ENCODE assay signal across 8 cellular contexts in the genomic region with DNA sequence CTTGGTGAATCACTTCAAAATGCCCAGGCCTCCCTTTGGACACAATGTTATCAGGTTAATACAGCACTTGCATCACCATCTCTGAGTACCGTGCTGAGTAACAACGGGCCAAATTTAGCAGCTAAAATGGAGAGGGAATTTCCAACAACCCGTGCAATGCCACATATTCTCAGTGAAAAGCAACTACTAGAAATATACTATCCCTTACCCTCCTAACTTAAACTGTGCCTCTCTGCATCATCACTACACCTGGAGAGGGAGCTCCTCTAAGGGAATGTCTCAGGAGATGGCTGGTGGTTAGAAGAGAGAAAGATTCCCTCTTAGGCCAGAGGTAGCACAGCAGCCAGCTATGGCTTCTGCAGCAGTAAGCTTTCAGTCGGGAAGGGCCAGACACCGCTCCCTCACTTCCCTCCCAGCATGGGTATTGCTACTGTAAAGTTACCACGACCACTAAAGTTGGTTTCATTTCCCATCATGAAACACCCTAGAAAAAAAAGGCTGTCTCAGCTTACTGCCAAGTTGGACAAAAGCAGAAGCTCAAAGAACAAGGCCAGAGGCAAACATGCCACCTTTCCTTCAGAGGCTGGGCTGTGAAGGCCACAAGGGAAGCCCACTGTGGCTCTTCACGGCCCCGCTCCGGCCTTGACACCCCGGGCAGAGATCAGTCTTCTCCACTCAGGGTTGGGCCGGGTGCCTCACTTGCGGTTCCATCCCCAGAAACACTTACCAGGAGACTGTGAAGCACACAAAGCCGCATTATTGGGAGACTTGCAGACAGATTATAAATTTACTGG. TPM values are rescaled to one million over a fixed set of nuclear protein-coding genes. Genes with fewer than 3 reads are reported as not detected.
DNase-seq lines count a peak whose midpoint lies in the region; ATAC-seq and TF ChIP-seq lines count a peak whose summit lies in the region.

No MANE protein-coding gene starts in this region.

- peaks cover 8% of the 10 kb centered on the region for H3K36me3 ChIP-seq in CD4-positive, CD25-positive, alpha-beta regulatory T cell (ENCODE audit: control insufficient read depth, insufficient read depth, low read length)
- H3K36me3 ChIP-seq in uterus, result no peaks in the 10 kb centered on the region

- H3K36me3 Mint-ChIP-seq in CD4-positive, CD25-positive, alpha-beta regulatory T cell, result peaks cover 20% of the 10 kb centered on the region
- no peaks in the 10 kb centered on the region for H3K36me3 Mint-ChIP-seq in natural killer cell treated with Interleukin-12 subunit alpha and Interleukin-12 subunit beta and Interleukin-15 and Interleukin-18, amount 100 ng/mL, for 72 hours

- DNase-seq in CD4-positive, CD25-positive, alpha-beta regulatory T cell, result peak in 2 of 3 donors; percentile 33 to 71
- DNase-seq in GM20000 (ENCODE audit: low spot score) (peak; percentile 56), epithelial cell of proximal tubule (ENCODE audit: low read depth) (no peak), uterus (no peak), DMS114 treated with DMSO at 0.1 percent for 48 hours (lab: John Stamatoyannopoulos, UW; ENCODE audit: unreplicated experiment) (no peak)
- peak; percentile 45 to 59 for DNase-seq in activated CD4-positive, alpha-beta T cell treated with anti-CD3 and anti-CD28 coated beads, Interleukin-2, amount 50 U/mL, for 48 hours
- DNase-seq in natural killer cell treated with Interleukin-12 subunit alpha and Interleukin-12 subunit beta and Interleukin-15 and Interleukin-18, amount 100 ng/mL, for 72 hours (ENCODE audit: low spot score), result peak; percentile 87

- no peak for TF ChIP-seq CTCF in GM20000 (IDR thresholded peaks at IDR 0.05; ENCODE audit: extremely low read depth, missing control alignments)
- peak; percentile 23 for TF ChIP-seq CTCF in epithelial cell of proximal tubule (conservative IDR thresholded peaks at IDR 0.05; ENCODE audit: low read depth, low read length)
- no peak for TF ChIP-seq CTCF in uterus (IDR thresholded peaks at IDR 0.05)

- H3K4me1 ChIP-seq in CD4-positive, CD25-positive, alpha-beta regulatory T cell (ENCODE audit: control insufficient read depth, insufficient read depth, low read length, poor library complexity, severe bottlenecking), result peaks cover 68% of the 10 kb centered on the region
- H3K4me1 ChIP-seq in uterus, result no peaks in the 10 kb centered on the region

- H3K4me1 Mint-ChIP-seq in CD4-positive, CD25-positive, alpha-beta regulatory T cell, result peaks cover 23 to 72% (median 61%) of the 10 kb centered on the region in 4 donors
- peaks cover 64 to 67% of the 10 kb centered on the region in 2 donors for H3K4me1 Mint-ChIP-seq in natural killer cell treated with Interleukin-12 subunit alpha and Interleukin-12 subunit beta and Interleukin-15 and Interleukin-18, amount 100 ng/mL, for 72 hours (ENCODE audit: low read depth in 2 of 2)

- intact Hi-C loops in uterus (cut with DNase I; ENCODE audit: low total_unique reads), result no loop called here

- H3K27ac Mint-ChIP-seq in CD4-positive, CD25-positive, alpha-beta regulatory T cell, result peak overlapping the region; percentile 89 to 98 (median 94)
- peak overlapping the region; percentile 95 to 99 for H3K27ac Mint-ChIP-seq in natural killer cell treated with Interleukin-12 subunit alpha and Interleukin-12 subunit beta and Interleukin-15 and Interleukin-18, amount 100 ng/mL, for 72 hours

- no peak for TF ChIP-seq POLR2A in uterus (IDR thresholded peaks at IDR 0.05)

- H3K27ac ChIP-seq in CD4-positive, CD25-positive, alpha-beta regulatory T cell (ENCODE audit: insufficient read depth, low read length, poor library complexity, severe bottlenecking), result peak overlapping the region; percentile 75
- H3K27ac ChIP-seq in uterus, result peak overlapping the region; percentile 84 to 94

- H3K4me3 Mint-ChIP-seq in CD4-positive, CD25-positive, alpha-beta regulatory T cell, result peak overlapping the region; percentile 95 to 99 (median 97)
- peak overlapping the region; percentile 93 for H3K4me3 Mint-ChIP-seq in natural killer cell treated with Interleukin-12 subunit alpha and Interleukin-12 subunit beta and Interleukin-15 and Interleukin-18, amount 100 ng/mL, for 72 hours

- H3K27me3 Mint-ChIP-seq in CD4-positive, CD25-positive, alpha-beta regulatory T cell, result no peaks in the 10 kb centered on the region
- H3K27me3 Mint-ChIP-seq in natural killer cell treated with Interleukin-12 subunit alpha and Interleukin-12 subunit beta and Interleukin-15 and Interleukin-18, amount 100 ng/mL, for 72 hours, result no peaks in the 10 kb centered on the region

- peak in 1 of 2 donors; percentile 10 for ATAC-seq in CD4-positive, CD25-positive, alpha-beta regulatory T cell (ENCODE audit: low read depth in 2 of 2)
- peak; percentile 36 for ATAC-seq in HG03571 (IDR thresholded peaks at IDR 0.05; ENCODE audit: unreplicated experiment)
- ATAC-seq in natural killer cell treated with Interleukin-12 subunit alpha and Interleukin-12 subunit beta and Interleukin-15 and Interleukin-18, amount 100 ng/mL, for 72 hours, result peak; percentile 61 to 76

- peaks cover 0 to 1% (median 0%) of the 10 kb centered on the region in 7 donors for H3K9me3 Mint-ChIP-seq in CD4-positive, CD25-positive, alpha-beta regulatory T cell
- no peaks in the 10 kb centered on the region for H3K9me3 Mint-ChIP-seq in natural killer cell treated with Interleukin-12 subunit alpha and Interleukin-12 subunit beta and Interleukin-15 and Interleukin-18, amount 100 ng/mL, for 72 hours

- H3K9me3 ChIP-seq in CD4-positive, CD25-positive, alpha-beta regulatory T cell (ENCODE audit: control insufficient read depth in 2 of 2, low read length in 2 of 2), result no peaks in the 10 kb centered on the region
- H3K9me3 ChIP-seq in uterus, result no peaks in the 10 kb centered on the region

- peak overlapping the region; percentile 98 for H3K4me3 ChIP-seq in CD4-positive, CD25-positive, alpha-beta regulatory T cell (ENCODE audit: low read depth, low read length)
- H3K4me3 ChIP-seq in epithelial cell of proximal tubule (ENCODE audit: low read depth, low read length) (peak overlapping the region; percentile 74), uterus (peak overlapping the region; percentile 8 to 21)

- H3K27me3 ChIP-seq in CD4-positive, CD25-positive, alpha-beta regulatory T cell (ENCODE audit: control insufficient read depth, insufficient read depth, low read length), result no peaks in the 10 kb centered on the region
- no peaks in the 10 kb centered on the region for H3K27me3 ChIP-seq in uterus

RNA-seq across cellular contexts. Expression of a gene that starts 3.9 kb away (rescaled TPM):
- 35.6 TPM for total RNA-seq in CD4-positive, CD25-positive, alpha-beta regulatory T cell
- 1 to 10 TPM; 4.1 to 9.3 (median 7.8) TPM for polyA plus RNA-seq in CD4-positive, CD25-positive, alpha-beta regulatory T cell
- total RNA-seq in epithelial cell of proximal tubule (4.9 and 5.1 TPM in 2 replicates), uterus (10 to 100 TPM in 3 of 4 donors, 1 to 10 TPM in 1; 8.2 to 35.9 (median 19.8) TPM)
- 10 to 100 TPM; 15.9 to 21.9 TPM for total RNA-seq in natural killer cell treated with Interleukin-12 subunit alpha and Interleukin-12 subunit beta and Interleukin-15 and Interleukin-18, amount 100 ng/mL, for 72 hours

RNA-seq across cellular contexts. Expression of a gene that starts 50.6 kb away (rescaled TPM):
- 37.3 TPM for total RNA-seq in CD4-positive, CD25-positive, alpha-beta regulatory T cell
- 10 to 100 TPM; 22.2 to 27.8 (median 24.8) TPM for polyA plus RNA-seq in CD4-positive, CD25-positive, alpha-beta regulatory T cell
- total RNA-seq in epithelial cell of proximal tubule, result 10.7 and 12.7 TPM in 2 replicates
- 10 to 100 TPM; 29.1 to 51.7 TPM for total RNA-seq in natural killer cell treated with Interleukin-12 subunit alpha and Interleukin-12 subunit beta and Interleukin-15 and Interleukin-18, amount 100 ng/mL, for 72 hours
- total RNA-seq in uterus, result 10 to 100 TPM; 36.9 to 48.8 (median 42.5) TPM

RNA-seq across cellular contexts. Expression of a gene that starts 50.7 kb away (rescaled TPM):
- 4.4 TPM for total RNA-seq in CD4-positive, CD25-positive, alpha-beta regulatory T cell
- polyA plus RNA-seq in CD4-positive, CD25-positive, alpha-beta regulatory T cell, result 1 to 10 TPM; 2.1 to 5.3 (median 3.2) TPM
- total RNA-seq in epithelial cell of proximal tubule (5.1 and 7.0 TPM in 2 replicates), uterus (10 to 100 TPM in 2 of 4 donors, 1 to 10 TPM in 2; 2.4 to 27.7 (median 7.5) TPM)
- total RNA-seq in natural killer cell treated with Interleukin-12 subunit alpha and Interleukin-12 subunit beta and Interleukin-15 and Interleukin-18, amount 100 ng/mL, for 72 hours, result 1 to 10 TPM; 8.8 to 9.4 TPM

Comparison
In these comparisons a context has a peak if more than half of its experiments do, and no peak if none do; other contexts are left out.
1. DNase-seq: peak in CD4-positive, CD25-positive, alpha-beta regulatory T cell (2 of 3), GM20000 (single experiment), activated CD4-positive, alpha-beta T cell treated with anti-CD3 and anti-CD28 coated beads, Interleukin-2, amount 50 U/mL, for 48 hours (2 of 2) and natural killer cell treated with Interleukin-12 subunit alpha and Interleukin-12 subunit beta and Interleukin-15 and Interleukin-18, amount 100 ng/mL, for 72 hours (single experiment); none in epithelial cell of proximal tubule (single experiment), uterus (0 of 2) and DMS114 treated with DMSO at 0.1 percent for 48 hours (single experiment).
2. H3K4me3 ChIP-seq: peak in every context shown above with its lines; median percentile 98 in CD4-positive, CD25-positive, alpha-beta regulatory T cell; 74 in epithelial cell of proximal tubule; 14 in uterus.